1 cellular context compared by ENCODE assay signal in genomic region chr2:238956676-238957075, GRCh38.
TF ChIP-seq lines count a peak whose summit lies in the region.

No MANE protein-coding gene starts in this region.

TF ChIP-seq in endothelial cell of umbilical vein, 7 proteins besides CTCF, POLR2A, EP300 and RAD21:
- TF ChIP-seq EZH2 (IDR thresholded peaks at IDR 0.05; ENCODE audit: borderline replicate concordance, low read depth, low read length, severe bottlenecking) = no peak
- no peak for TF ChIP-seq JUN (IDR thresholded peaks at IDR 0.05; ENCODE audit: borderline replicate concordance, insufficient read depth, insufficient read length, low read depth)
- no peak for TF ChIP-seq MAX (IDR thresholded peaks at IDR 0.05; ENCODE audit: insufficient read depth, insufficient read length)
- TF ChIP-seq POLR2AphosphoS5 (IDR thresholded peaks at IDR 0.05; ENCODE audit: insufficient read depth, low read depth, low read length) = no peak
- TF ChIP-seq MYC (IDR thresholded peaks at IDR 0.05; ENCODE audit: low read depth, low read length) = no peak
- no peak for TF ChIP-seq FOS (IDR thresholded peaks at IDR 0.05; ENCODE audit: borderline replicate concordance, insufficient read depth, low read length)
- TF ChIP-seq GATA2 (IDR thresholded peaks at IDR 0.05; ENCODE audit: insufficient read depth, insufficient read length, low read depth, low read length) = no peak
